16 cellular contexts compared by ENCODE assay signal in genomic region chr1:89685461-89685860, GRCh38. TPM values are rescaled to one million over a fixed set of nuclear protein-coding genes. Genes with fewer than 3 reads are reported as not detected.
DNase-seq lines count a peak whose midpoint lies in the region; ATAC-seq lines count a peak whose summit lies in the region.
"Had no signal": no experiment of that assay in that cellular context is flagged by ENCODE, and none has a peak within 500 bp of the region (broad histone marks: within the 10 kb centered on the region; RNA-seq: fewer than 3 reads in every experiment).

No MANE protein-coding gene starts in this region.

- H3K9me3 Mint-ChIP-seq in activated CD4-positive, alpha-beta T cell treated with anti-CD3 and anti-CD28 coated beads for 36 hours (ENCODE audit: low read depth) = peaks cover 13% of the 10 kb centered on the region
- H3K9me3 Mint-ChIP-seq in activated naive CD8-positive, alpha-beta T cell treated with anti-CD3 and anti-CD28 coated beads, Interleukin-2, amount 50 U/mL, for 24 hours = peaks cover 21% of the 10 kb centered on the region
- H3K9me3 Mint-ChIP-seq: GM23338 had no signal

- H3K36me3 ChIP-seq in BLaER1 treated with 17β-estradiol and CSF1 and Interleukin-3, amounts not matched to agents 10 nM and 100 nM = peaks cover 34 to 100% (median 99%) of the 10 kb centered on the region in 11 experiments
- H3K36me3 ChIP-seq: Peyer's patch had no signal

- no peaks in the 10 kb centered on the region for H3K27me3 ChIP-seq in BLaER1 treated with 17β-estradiol and CSF1 and Interleukin-3, amounts not matched to agents 10 nM and 100 nM
- H3K27me3 ChIP-seq: Peyer's patch had no signal

- CTCF ChIA-PET in activated CD4-positive, alpha-beta T cell treated with anti-CD3 and anti-CD28 coated beads for 36 hours (lab: Charles Lee) = interaction anchor here (1.0 to 1.2 kb wide), 2 partner anchors 10 to 12 kb away, joined by 3 to 4 read pairs; no protein-coding TSS in a partner anchor

- peaks cover 64% of the 10 kb centered on the region for H3K4me1 Mint-ChIP-seq in activated CD4-positive, alpha-beta T cell treated with anti-CD3 and anti-CD28 coated beads for 36 hours
- peaks cover 73% of the 10 kb centered on the region for H3K4me1 Mint-ChIP-seq in activated naive CD8-positive, alpha-beta T cell treated with anti-CD3 and anti-CD28 coated beads, Interleukin-2, amount 50 U/mL, for 24 hours
- H3K4me1 Mint-ChIP-seq: GM23338 had no signal

- H3K27ac Mint-ChIP-seq in activated CD4-positive, alpha-beta T cell treated with anti-CD3 and anti-CD28 coated beads for 36 hours = peak overlapping the region; percentile 91
- peak overlapping the region; percentile 84 for H3K27ac Mint-ChIP-seq in activated naive CD8-positive, alpha-beta T cell treated with anti-CD3 and anti-CD28 coated beads, Interleukin-2, amount 50 U/mL, for 24 hours
- H3K27ac Mint-ChIP-seq: GM23338 had no signal

- no peak for ATAC-seq in activated CD4-positive, alpha-beta T cell treated with anti-CD3 and anti-CD28 coated beads for 36 hours
- no peak for ATAC-seq in activated naive CD8-positive, alpha-beta T cell treated with anti-CD3 and anti-CD28 coated beads, Interleukin-2, amount 50 U/mL, for 24 hours
- no peak for ATAC-seq in left lobe of liver
- ATAC-seq: GM23338 had no signal

- no peak overlapping the region for H3K9ac ChIP-seq in BLaER1 treated with 17β-estradiol and CSF1 and Interleukin-3, amounts not matched to agents 10 nM and 100 nM

- peaks cover 76% of the 10 kb centered on the region for H3K36me3 Mint-ChIP-seq in activated CD4-positive, alpha-beta T cell treated with anti-CD3 and anti-CD28 coated beads for 36 hours (ENCODE audit: low read depth)
- peaks cover 78% of the 10 kb centered on the region for H3K36me3 Mint-ChIP-seq in activated naive CD8-positive, alpha-beta T cell treated with anti-CD3 and anti-CD28 coated beads, Interleukin-2, amount 50 U/mL, for 24 hours (ENCODE audit: low read depth)

- H3K9me3 ChIP-seq in BLaER1 treated with 17β-estradiol and CSF1 and Interleukin-3, amounts not matched to agents 10 nM and 100 nM (replicated peaks in 1 of 11) = peaks cover 0 to 92% (median 74%) of the 10 kb centered on the region in 11 experiments; a peak in 19 of 22 replicates
- H3K9me3 ChIP-seq: Peyer's patch had no signal

- no peak overlapping the region for H3K4me3 Mint-ChIP-seq in activated CD4-positive, alpha-beta T cell treated with anti-CD3 and anti-CD28 coated beads for 36 hours
- no peak overlapping the region for H3K4me3 Mint-ChIP-seq in activated naive CD8-positive, alpha-beta T cell treated with anti-CD3 and anti-CD28 coated beads, Interleukin-2, amount 50 U/mL, for 24 hours
- H3K4me3 Mint-ChIP-seq: GM23338 had no signal

- peaks cover 22 to 86% (median 60%) of the 10 kb centered on the region in 10 experiments for H3K4me1 ChIP-seq in BLaER1 treated with 17β-estradiol and CSF1 and Interleukin-3, amounts not matched to agents 10 nM and 100 nM
- H3K4me1 ChIP-seq: Peyer's patch had no signal

- H3K4me2 ChIP-seq in BLaER1 treated with 17β-estradiol and CSF1 and Interleukin-3, amounts not matched to agents 10 nM and 100 nM = peak overlapping the region in 4 of 11 experiments; percentile 12 to 90 (median 18); a peak in 5 of 22 replicates
- H3K4me2 ChIP-seq: GM23338 had no signal

- peak overlapping the region in 7 of 11 experiments; percentile 1 to 97 (median 44); a peak in 7 of 22 replicates for H3K27ac ChIP-seq in BLaER1 treated with 17β-estradiol and CSF1 and Interleukin-3, amounts not matched to agents 10 nM and 100 nM
- H3K27ac ChIP-seq: C4-2B, Peyer's patch had no signal

- intact Hi-C loops in activated CD4-positive, alpha-beta T cell treated with anti-CD3 and anti-CD28 coated beads for 36 hours (cut with DNase I, micrococcal nuclease) = loop anchor here in 1 of 2 experiments (5.0 kb wide), 1 partner anchor 48 kb away; no protein-coding TSS in a partner anchor

- POLR2A ChIA-PET in activated CD4-positive, alpha-beta T cell treated with anti-CD3 and anti-CD28 coated beads for 36 hours (lab: Charles Lee) = no interaction called here

- H4K20me1 ChIP-seq in BLaER1 treated with 17β-estradiol and CSF1 and Interleukin-3, amounts not matched to agents 10 nM and 100 nM = peaks cover 0 to 20% (median 8%) of the 10 kb centered on the region in 11 experiments; a peak in 8 of 22 replicates

- H3K27me3 Mint-ChIP-seq in activated CD4-positive, alpha-beta T cell treated with anti-CD3 and anti-CD28 coated beads for 36 hours = no peaks in the 10 kb centered on the region
- no peaks in the 10 kb centered on the region for H3K27me3 Mint-ChIP-seq in activated naive CD8-positive, alpha-beta T cell treated with anti-CD3 and anti-CD28 coated beads, Interleukin-2, amount 50 U/mL, for 24 hours

- DNase-seq in activated CD4-positive, alpha-beta T cell treated with anti-CD3 and anti-CD28 coated beads for 36 hours = no peak
- DNase-seq in activated CD4-positive, alpha-beta T cell treated with anti-CD3 and anti-CD28 coated beads for 1 hour = no peak
- peak; percentile 65 for DNase-seq in NCI-H226
- no peak for DNase-seq in activated naive CD8-positive, alpha-beta T cell treated with anti-CD3 and anti-CD28 coated beads, Interleukin-2, amount 50 U/mL, for 24 hours
- no peak for DNase-seq in activated gamma-delta T cell treated with Interleukin-2 at 50 U/mL for 16 hours
- DNase-seq in UCSD-AML1 (lab: John Stamatoyannopoulos, UW; ENCODE audit: unreplicated experiment) = no peak
- no peak for DNase-seq in left lobe of liver (ENCODE audit: low spot score)
- DNase-seq: DMS79 treated with DMSO at 0.1 percent for 48 hours, MV-4-11, NCI-H1436, NCI-H2029 treated with DMSO at 0.1 percent for 48 hours, NCI-H510A treated with DMSO at 0.1 percent for 48 hours, Peyer's patch had no signal

- no peak overlapping the region for H3K4me3 ChIP-seq in BLaER1 treated with 17β-estradiol and CSF1 and Interleukin-3, amounts not matched to agents 10 nM and 100 nM
- H3K4me3 ChIP-seq: GM23338, Peyer's patch had no signal

RNA-seq across cellular contexts. Expression of gene LRRC8C, which starts 52.5 kb away (rescaled TPM):
- total RNA-seq in activated CD4-positive, alpha-beta T cell treated with anti-CD3 and anti-CD28 coated beads for 36 hours = 10 to 100 TPM; 31.5 to 37.1 TPM
- 0.73 TPM for total RNA-seq in left lobe of liver

Comparison
In these comparisons a context has a peak if more than half of its experiments do, and no peak if none do; other contexts are left out.
1. RNA of gene LRRC8C, which starts 52.5 kb away (total RNA-seq): 31.5 to 37.1 TPM in activated CD4-positive, alpha-beta T cell treated with anti-CD3 and anti-CD28 coated beads for 36 hours; 0.73 TPM in left lobe of liver (single experiment); every median in the first group is over 10 times any median in the second.